ENCODE assay signal across 14 cellular contexts in the genomic region with DNA sequence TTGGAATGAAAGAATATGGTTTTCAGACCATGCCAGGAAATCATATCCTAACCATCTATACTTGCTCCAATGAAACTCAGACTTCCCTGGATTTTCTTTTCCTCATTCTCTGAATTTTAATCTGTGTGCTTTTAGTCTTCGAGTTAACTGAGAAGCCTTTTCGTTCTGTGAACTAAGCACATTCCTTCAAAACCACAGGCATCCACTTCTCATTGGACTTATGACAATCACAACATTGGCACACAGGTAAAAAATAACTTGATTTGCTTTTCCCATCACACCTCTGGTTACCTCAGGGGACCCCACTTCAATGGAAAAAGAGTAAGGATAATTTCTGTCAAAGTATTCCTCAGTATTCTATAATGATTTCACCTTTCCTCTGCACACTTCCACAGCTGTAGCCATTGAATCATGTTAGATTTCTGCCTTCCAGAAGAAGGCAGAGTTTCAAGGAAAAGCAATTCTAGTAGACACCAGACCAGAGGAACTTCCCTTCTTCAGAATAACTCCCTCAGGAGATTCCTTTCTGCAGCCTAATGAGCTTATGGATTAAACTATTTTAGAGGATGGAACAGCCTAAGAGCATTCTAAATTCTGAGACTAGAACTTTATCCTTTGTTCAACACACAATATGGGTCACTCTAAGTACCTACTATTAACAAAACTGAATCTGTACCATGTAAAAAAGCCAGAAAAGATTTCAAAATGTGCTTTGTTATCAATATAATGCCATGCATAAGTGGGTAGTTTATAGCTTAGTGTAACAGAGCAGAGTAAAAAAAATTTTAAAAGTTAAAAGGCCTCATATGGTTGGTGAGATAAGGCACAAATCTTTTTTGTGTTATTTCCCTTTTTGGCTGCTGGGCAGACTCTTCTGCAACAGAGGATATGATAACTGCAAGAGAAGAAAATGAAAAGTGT. TPM values are rescaled to one million over a fixed set of nuclear protein-coding genes. Genes with fewer than 3 reads are reported as not detected.
A peak's percentile ranks its signal among the peaks of the same experiment; 100 is the strongest.
DNase-seq lines count a peak whose midpoint lies in the region; ATAC-seq and TF ChIP-seq lines count a peak whose summit lies in the region.
"Had no signal": no experiment of that assay in that cellular context is flagged by ENCODE, and none has a peak within 500 bp of the region (broad histone marks: within the 10 kb centered on the region; RNA-seq: fewer than 3 reads in every experiment).

No MANE protein-coding gene starts in this region.

- no peaks in the 10 kb centered on the region for H3K79me2 ChIP-seq in GM23338 (replicated peaks; ENCODE audit: insufficient read depth)

- H3K4me1 Mint-ChIP-seq in GM23338 = no peaks in the 10 kb centered on the region
- H3K4me1 Mint-ChIP-seq in activated CD8-positive, alpha-beta memory T cell treated with anti-CD3 and anti-CD28 coated beads, Interleukin-2, amount 10 ng/mL, durations not matched to agents 7 days and 5 days = peaks cover 5% of the 10 kb centered on the region
- H3K4me1 Mint-ChIP-seq: immature natural killer cell had no signal

- H3K9me3 ChIP-seq in prostate gland = no peaks in the 10 kb centered on the region

- H3K9me2 ChIP-seq in GM23338 (ENCODE audit: insufficient read depth) = no peaks in the 10 kb centered on the region

- H3K4me3 ChIP-seq in epithelial cell of esophagus (ENCODE audit: low read length) = no peak overlapping the region
- H3K4me3 ChIP-seq in prostate gland = no peak overlapping the region
- no peak overlapping the region for H3K4me3 ChIP-seq in GM23338

- H3K36me3 Mint-ChIP-seq in GM23338 (ENCODE audit: low read depth) = peaks cover 10% of the 10 kb centered on the region
- H3K36me3 Mint-ChIP-seq in activated CD8-positive, alpha-beta memory T cell treated with anti-CD3 and anti-CD28 coated beads, Interleukin-2, amount 10 ng/mL, durations not matched to agents 7 days and 5 days = peaks cover 16% of the 10 kb centered on the region

- no peaks in the 10 kb centered on the region for H3K27me3 Mint-ChIP-seq in GM23338 (ENCODE audit: insufficient read depth, low read depth, poor library complexity)
- H3K27me3 Mint-ChIP-seq in activated CD8-positive, alpha-beta memory T cell treated with anti-CD3 and anti-CD28 coated beads, Interleukin-2, amount 10 ng/mL, durations not matched to agents 7 days and 5 days = no peaks in the 10 kb centered on the region

- no peaks in the 10 kb centered on the region for H4K20me1 ChIP-seq in GM23338 (replicated peaks; ENCODE audit: insufficient read depth)

- intact Hi-C loops in prostate gland (cut with DNase I) = no loop called here

- H3K27ac Mint-ChIP-seq in GM23338 = no peak overlapping the region
- no peak overlapping the region for H3K27ac Mint-ChIP-seq in activated CD8-positive, alpha-beta memory T cell treated with anti-CD3 and anti-CD28 coated beads, Interleukin-2, amount 10 ng/mL, durations not matched to agents 7 days and 5 days
- H3K27ac Mint-ChIP-seq: immature natural killer cell had no signal

- CTCF ChIA-PET in activated CD8-positive, alpha-beta memory T cell treated with anti-CD3 and anti-CD28 coated beads, Interleukin-2, amount 10 ng/mL, durations not matched to agents 7 days and 5 days (lab: Charles Lee) = interaction anchor here (1.5 kb wide), 1 partner anchor 36 kb away, joined by 4 read pairs; no protein-coding TSS in a partner anchor

- peak; percentile 54 for DNase-seq in ELR (ENCODE audit: low read depth)
- peak; percentile 42 for DNase-seq in RPMI7951 (ENCODE audit: low read depth)
- peak; percentile 81 for DNase-seq in epithelial cell of esophagus (ENCODE audit: low read depth)
- DNase-seq in prostate gland (ENCODE audit: low spot score) = peak; percentile 16
- DNase-seq in GM23338 (ENCODE audit: low spot score) = no peak
- DNase-seq in NCI-H1417 (lab: John Stamatoyannopoulos, UW) = no peak
- no peak for DNase-seq in activated CD8-positive, alpha-beta memory T cell treated with anti-CD3 and anti-CD28 coated beads, Interleukin-2, amount 10 ng/mL, durations not matched to agents 7 days and 5 days
- DNase-seq: activated CD8-positive, alpha-beta memory T cell treated with anti-CD3 and anti-CD28 coated beads, Interleukin-2, amount 50 U/mL, for 48 hours; COR-L47; dermis blood vessel endothelial cell; immature natural killer cell; NCI-H2081 had no signal

- H2AFZ ChIP-seq in GM23338 = no peak overlapping the region

- H3K27me3 ChIP-seq in prostate gland (replicated peaks; ENCODE audit: insufficient read depth) (no peaks in the 10 kb centered on the region), GM23338 (ENCODE audit: insufficient read depth) (no peaks in the 10 kb centered on the region)

- 13% methylated on average over 2 of the region's 2 CpGs for WGBS in prostate gland

- H3F3A ChIP-seq in GM23338 (replicated peaks; ENCODE audit: low read depth) = no peaks in the 10 kb centered on the region

- TF ChIP-seq CTCF in epithelial cell of esophagus (IDR thresholded peaks at IDR 0.05; ENCODE audit: insufficient read depth, low read depth, low read length, missing control alignments) (no peak), prostate gland (IDR thresholded peaks at IDR 0.05) (no peak), GM23338 (conservative IDR thresholded peaks at IDR 0.05; ENCODE audit: low read depth in 2 of 2) (no peak)

- H3K27ac ChIP-seq in prostate gland = no peak overlapping the region
- no peak overlapping the region for H3K27ac ChIP-seq in GM23338 (ENCODE audit: low read depth)

- H3K4me2 ChIP-seq in GM23338 = no peak overlapping the region

- H3K4me1 ChIP-seq in prostate gland (replicated peaks) = no peaks in the 10 kb centered on the region
- no peaks in the 10 kb centered on the region for H3K4me1 ChIP-seq in GM23338 (ENCODE audit: insufficient read depth)

- H3K9me3 Mint-ChIP-seq in GM23338 = no peaks in the 10 kb centered on the region
- H3K9me3 Mint-ChIP-seq in activated CD8-positive, alpha-beta memory T cell treated with anti-CD3 and anti-CD28 coated beads, Interleukin-2, amount 10 ng/mL, durations not matched to agents 7 days and 5 days (ENCODE audit: low read depth) = no peaks in the 10 kb centered on the region
- H3K9me3 Mint-ChIP-seq: immature natural killer cell had no signal

- no peak for TF ChIP-seq POLR2A in prostate gland (IDR thresholded peaks at IDR 0.05)

- H3K4me3 Mint-ChIP-seq in GM23338 = no peak overlapping the region
- no peak overlapping the region for H3K4me3 Mint-ChIP-seq in activated CD8-positive, alpha-beta memory T cell treated with anti-CD3 and anti-CD28 coated beads, Interleukin-2, amount 10 ng/mL, durations not matched to agents 7 days and 5 days
- H3K4me3 Mint-ChIP-seq: immature natural killer cell had no signal

- H3K36me3 ChIP-seq in prostate gland (no peaks in the 10 kb centered on the region), GM23338 (ENCODE audit: insufficient read depth) (no peaks in the 10 kb centered on the region)

- ATAC-seq in GM23338 (no peak), HG03159 (IDR thresholded peaks at IDR 0.05; ENCODE audit: unreplicated experiment) (no peak)
- ATAC-seq in activated CD8-positive, alpha-beta memory T cell treated with anti-CD3 and anti-CD28 coated beads, Interleukin-2, amount 10 ng/mL, durations not matched to agents 7 days and 5 days = no peak

TF ChIP-seq in GM23338, 12 proteins besides CTCF, POLR2A, EP300 and RAD21 (continues in another document):
- TF ChIP-seq REST (IDR thresholded peaks at IDR 0.05; ENCODE audit: unreplicated experiment) (no peak), NANOG (IDR thresholded peaks at IDR 0.05; ENCODE audit: borderline replicate concordance) (no peak), ZNF331 (CRISPR knock-in tag; IDR thresholded peaks at IDR 0.05; ENCODE audit: low read depth) (no peak)

RNA-seq across cellular contexts. Expression of gene COMMD2, which starts 15.8 kb away (rescaled TPM):
- 40.5 and 50.8 TPM in 2 replicates for total RNA-seq in RPMI7951 (2014; rRNA removed; shearing (Covaris generic))
- total RNA-seq in prostate gland = 10 to 100 TPM; 21.6 to 26.9 TPM
- 55.5 and 55.8 TPM in 2 replicates for total RNA-seq in GM23338 (2014; rRNA removed; shearing (Covaris generic))
- 54.9 and 61.1 TPM in 2 replicates for polyA plus RNA-seq in GM23338 (2016; fragmentation: Nextera tagmentation; extraction: Ambion mirVana)
- 10 to 100 TPM; 35.5 to 38.9 TPM for total RNA-seq in activated CD8-positive, alpha-beta memory T cell treated with anti-CD3 and anti-CD28 coated beads, Interleukin-2, amount 10 ng/mL, durations not matched to agents 7 days and 5 days

RNA-seq across cellular contexts. Expression of gene ANKUB1, which starts 55.9 kb away (rescaled TPM):
- total RNA-seq in RPMI7951 (2014; rRNA removed; shearing (Covaris generic)) = 0.12 TPM in 1 of 2 replicates, not detected in the other
- not detected for total RNA-seq in prostate gland
- not detected in 2 replicates for total RNA-seq in GM23338 (2014; rRNA removed; shearing (Covaris generic))
- polyA plus RNA-seq in GM23338 (2016; fragmentation: Nextera tagmentation; extraction: Ambion mirVana) = not detected in 2 replicates
- total RNA-seq in activated CD8-positive, alpha-beta memory T cell treated with anti-CD3 and anti-CD28 coated beads, Interleukin-2, amount 10 ng/mL, durations not matched to agents 7 days and 5 days = not detected
- total RNA-seq: dermis blood vessel endothelial cell, pulmonary artery endothelial cell had no signal
- polyA plus RNA-seq: immature natural killer cell had no signal

Comparison
In these comparisons a context has a peak if more than half of its experiments do, and no peak if none do; other contexts are left out.
1. DNase-seq: peak in ELR (single experiment), RPMI7951 (single experiment), epithelial cell of esophagus (single experiment) and prostate gland (single experiment); none in GM23338 (single experiment), NCI-H1417 (0 of 3) and activated CD8-positive, alpha-beta memory T cell treated with anti-CD3 and anti-CD28 coated beads, Interleukin-2, amount 10 ng/mL, durations not matched to agents 7 days and 5 days (single experiment).